Comparison of ENCODE assay signal across 7 cellular contexts in genomic region chr12:26097046-26097878, GRCh38. TPM values are rescaled to one million over a fixed set of nuclear protein-coding genes. Genes with fewer than 3 reads are reported as not detected.
DNase-seq lines count a peak whose midpoint lies in the region; ATAC-seq, FAIRE-seq and TF ChIP-seq lines count a peak whose summit lies in the region.

No MANE protein-coding gene starts in this region.

- FAIRE-seq in GM12892 (lab: Jason Lieb, UNC) = peak; percentile 84

- no peak for TF ChIP-seq POLR2A in GM12892 (IDR thresholded peaks at IDR 0.05; ENCODE audit: low read depth, low read length)

- peak; percentile 79 for ATAC-seq in HG03039 (IDR thresholded peaks at IDR 0.05; ENCODE audit: unreplicated experiment)

- no peak for DNase-seq in GM12892 (ENCODE audit: insufficient read length)
- DNase-seq in NCI-H345 (lab: John Stamatoyannopoulos, UW) = peak; percentile 61
- DNase-seq in activated CD4-positive, CD25-positive, alpha-beta regulatory T cell (lab: John Stamatoyannopoulos, UW) = peak; percentile 9 to 34 (median 13)
- peak; percentile 90 for DNase-seq in cerebellar cortex (ENCODE audit: low spot score)
- peak; percentile 87 for DNase-seq in left kidney (ENCODE audit: low read depth, low spot score)
- DNase-seq in stimulated activated CD4-positive, alpha-beta T cell treated with anti-CD3 and anti-CD28 coated beads, TNF-alpha, amount 100 ng/mL, for 1 hour (ENCODE audit: low read depth in 3 of 3, low spot score in 1 of 3) = peak in 2 of 3 donors; percentile 9 to 25

RNA-seq across cellular contexts. Expression of gene BHLHE41, which starts 27.6 kb away (rescaled TPM):
- 1.5 TPM for polyA plus RNA-seq in GM12892 (2012; ENCODE audit: missing spikeins)
